In the genomic region with DNA sequence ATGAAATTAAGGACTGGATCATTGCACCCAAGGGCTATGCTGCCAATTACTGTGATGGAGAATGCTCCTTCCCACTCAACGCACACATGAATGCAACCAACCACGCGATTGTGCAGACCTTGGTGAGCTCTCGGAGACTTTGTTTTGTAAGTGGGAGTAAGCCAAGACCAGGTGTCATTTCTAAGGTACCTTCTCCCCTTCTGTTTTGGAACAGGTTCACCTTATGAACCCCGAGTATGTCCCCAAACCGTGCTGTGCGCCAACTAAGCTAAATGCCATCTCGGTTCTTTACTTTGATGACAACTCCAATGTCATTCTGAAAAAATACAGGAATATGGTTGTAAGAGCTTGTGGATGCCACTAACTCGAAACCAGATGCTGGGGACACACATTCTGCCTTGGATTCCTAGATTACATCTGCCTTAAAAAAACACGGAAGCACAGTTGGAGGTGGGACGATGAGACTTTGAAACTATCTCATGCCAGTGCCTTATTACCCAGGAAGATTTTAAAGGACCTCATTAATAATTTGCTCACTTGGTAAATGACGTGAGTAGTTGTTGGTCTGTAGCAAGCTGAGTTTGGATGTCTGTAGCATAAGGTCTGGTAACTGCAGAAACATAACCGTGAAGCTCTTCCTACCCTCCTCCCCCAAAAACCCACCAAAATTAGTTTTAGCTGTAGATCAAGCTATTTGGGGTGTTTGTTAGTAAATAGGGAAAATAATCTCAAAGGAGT, we compare ENCODE assay signal across 19 cellular contexts.
"Had no signal": no experiment of that assay in that cellular context is flagged by ENCODE, and none has a peak within 500 bp of the region (broad histone marks: within the 10 kb centered on the region; RNA-seq: fewer than 3 reads in every experiment).

No MANE protein-coding gene starts in this region.

- ATAC-seq: activated CD4-positive, alpha-beta T cell treated with anti-CD3 and anti-CD28 coated beads for 36 hours; activated CD8-positive, alpha-beta memory T cell treated with anti-CD3 and anti-CD28 coated beads, Interleukin-2, amount 10 ng/mL, durations not matched to agents 7 days and 5 days; activated CD8-positive, alpha-beta T cell treated with anti-CD3 and anti-CD28 coated beads, Interleukin-2, amount 10 ng/mL, durations not matched to agents 7 days and 5 days; activated naive CD8-positive, alpha-beta T cell treated with anti-CD3 and anti-CD28 coated beads, Interleukin-2, amount 50 U/mL, for 24 hours; foreskin keratinocyte; left ventricle myocardium superior; mucosa of descending colon; natural killer cell treated with Interleukin-12 subunit alpha and Interleukin-12 subunit beta and Interleukin-15 and Interleukin-18, amount 100 ng/mL, for 72 hours; right cardiac atrium had no signal

- DNase-seq: activated CD4-positive, alpha-beta T cell treated with anti-CD3 and anti-CD28 coated beads for 36 hours; activated CD4-positive, CD25-positive, alpha-beta regulatory T cell; activated CD8-positive, alpha-beta memory T cell treated with anti-CD3 and anti-CD28 coated beads, Interleukin-2, amount 10 ng/mL, durations not matched to agents 7 days and 5 days; activated CD8-positive, alpha-beta T cell treated with anti-CD3 and anti-CD28 coated beads, Interleukin-2, amount 10 ng/mL, durations not matched to agents 7 days and 5 days; activated naive CD8-positive, alpha-beta T cell treated with anti-CD3 and anti-CD28 coated beads, Interleukin-2, amount 50 U/mL, for 24 hours; activated T-cell treated with anti-CD3 and anti-CD28 coated beads, Interleukin-2, amount 50 U/mL, for 48 hours; amygdala; central memory CD4-positive, alpha-beta T cell; endodermal cell; foreskin keratinocyte; left ventricle myocardium superior; mucosa of descending colon; right cardiac atrium; spleen; stimulated activated naive CD4-positive, alpha-beta T cell treated with Interleukin-2 at 50 U/mL for 16 hours; testis; transverse colon had no signal

- H3K9me3 ChIP-seq: esophagus muscularis mucosa, mucosa of descending colon, spleen, testis, transverse colon had no signal

- H3K4me3 ChIP-seq: esophagus muscularis mucosa, mucosa of descending colon, spleen, testis, transverse colon had no signal

- H3K27ac ChIP-seq: esophagus muscularis mucosa, foreskin keratinocyte, spleen, testis, transverse colon had no signal

- H3K4me1 ChIP-seq: esophagus muscularis mucosa, foreskin keratinocyte, spleen, testis, transverse colon had no signal

- H3K27me3 ChIP-seq: esophagus muscularis mucosa, foreskin keratinocyte, spleen, testis, transverse colon had no signal
